In the genomic region with DNA sequence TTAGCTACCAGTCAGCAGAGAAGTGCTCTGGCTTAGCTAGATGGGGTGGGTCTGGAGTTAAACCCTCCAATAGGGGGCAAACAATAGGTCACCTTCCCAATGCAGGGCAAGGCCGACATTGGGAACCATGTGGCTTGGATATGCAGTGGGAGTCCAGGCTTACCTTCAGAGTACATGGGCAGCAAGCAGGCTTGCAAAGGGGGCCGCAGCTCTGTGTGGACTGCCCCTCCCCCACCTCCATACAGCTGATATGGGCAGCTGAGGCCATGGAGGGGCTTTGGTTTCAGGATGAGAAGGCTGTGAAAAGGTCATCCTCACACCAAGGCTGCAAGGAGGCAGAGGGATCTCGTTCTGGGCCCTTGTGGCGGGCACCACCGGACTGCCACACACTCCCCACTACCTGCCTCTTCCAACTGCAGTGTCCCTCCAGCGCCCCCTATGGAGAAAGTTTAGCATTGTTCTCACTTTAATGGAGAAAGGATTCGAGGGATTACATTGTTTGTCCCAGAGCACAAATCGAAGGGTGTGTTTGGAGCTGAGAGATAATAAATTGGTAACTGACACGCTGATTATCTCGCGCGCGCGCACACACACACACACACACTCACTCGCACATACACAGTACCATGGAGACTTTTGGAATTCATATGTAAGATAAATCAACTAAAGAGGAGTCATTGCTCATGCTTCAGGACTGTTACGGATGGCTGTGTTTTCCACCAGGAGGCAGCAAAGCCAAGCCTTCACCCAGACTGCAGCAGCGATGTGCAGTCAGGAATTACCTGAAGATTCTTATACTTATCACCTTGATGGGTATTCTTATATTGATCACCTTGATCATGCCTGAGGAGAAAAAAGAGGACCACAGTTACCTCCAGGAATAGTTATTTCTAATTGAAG, we compare ENCODE assay signal across 11 cellular contexts. TPM values are rescaled to one million over a fixed set of nuclear protein-coding genes. Genes with fewer than 3 reads are reported as not detected.
DNase-seq lines count a peak whose midpoint lies in the region; ATAC-seq, FAIRE-seq and TF ChIP-seq lines count a peak whose summit lies in the region.
"Had no signal": no experiment of that assay in that cellular context is flagged by ENCODE, and none has a peak within 500 bp of the region (broad histone marks: within the 10 kb centered on the region; RNA-seq: fewer than 3 reads in every experiment).

No MANE protein-coding gene starts in this region.

- H3K79me2 ChIP-seq in MM.1S (ENCODE audit: low read length) = no peaks in the 10 kb centered on the region

- no peaks in the 10 kb centered on the region for H3K9me2 ChIP-seq in MM.1S (replicated peaks; ENCODE audit: insufficient read depth, low read length)

- H3K36me3 Mint-ChIP-seq in natural killer cell = no peaks in the 10 kb centered on the region

- peaks cover 8 to 19% of the 10 kb centered on the region in 2 donors for H3K27me3 Mint-ChIP-seq in natural killer cell (ENCODE audit: low read depth in 2 of 2)

- H3K9me3 ChIP-seq in MM.1S (replicated peaks; ENCODE audit: insufficient read depth, low read length) = no peaks in the 10 kb centered on the region
- H3K9me3 ChIP-seq: mucosa of descending colon, uterus had no signal

- H3K4me2 ChIP-seq in MM.1S (ENCODE audit: low read depth, low read length) = peak overlapping the region; percentile 61

- no peak for ATAC-seq in natural killer cell
- ATAC-seq: mucosa of descending colon had no signal

- no peaks in the 10 kb centered on the region for H3K36me3 ChIP-seq in MM.1S (replicated peaks; ENCODE audit: insufficient read depth, low read length)
- H3K36me3 ChIP-seq in bronchial epithelial cell (ENCODE audit: control insufficient read depth, insufficient read depth, low read length) = no peaks in the 10 kb centered on the region
- H3K36me3 ChIP-seq: uterus had no signal

- H3K4me3 ChIP-seq in MM.1S (ENCODE audit: low read length) (peak overlapping the region; percentile 16; the same call in 1 of the 2 replicates), bronchial epithelial cell (ENCODE audit: low read depth, low read length) (no peak overlapping the region)
- H3K4me3 ChIP-seq: mucosa of descending colon, uterus had no signal

- no peak overlapping the region for H3K9ac ChIP-seq in MM.1S (ENCODE audit: low read length)

- H2AFZ ChIP-seq in MM.1S (ENCODE audit: low read length) = peak overlapping the region; percentile 78

- intact Hi-C loops in natural killer cell (cut with micrococcal nuclease) = loop anchor here (1.0 kb wide), 1 partner anchor 55 kb away; no protein-coding TSS in a partner anchor

- H3K27me3 ChIP-seq in MM.1S (replicated peaks; ENCODE audit: insufficient read depth, low read length) (no peaks in the 10 kb centered on the region), bronchial epithelial cell (ENCODE audit: control insufficient read depth, insufficient read depth, low read length) (no peaks in the 10 kb centered on the region)
- H3K27me3 ChIP-seq: uterus had no signal

- no peaks in the 10 kb centered on the region for H3K4me1 Mint-ChIP-seq in natural killer cell

- H3K27ac Mint-ChIP-seq in natural killer cell = no peak overlapping the region

- peaks cover 12% of the 10 kb centered on the region for H3K4me1 ChIP-seq in MM.1S (ENCODE audit: low read length)
- H3K4me1 ChIP-seq: uterus had no signal

- H3K27ac ChIP-seq in MM.1S (ENCODE audit: low read length) = no peak overlapping the region
- H3K27ac ChIP-seq: uterus had no signal

- DNase-seq in NCI-H2171 treated with DMSO at 0.1 percent for 48 hours (lab: John Stamatoyannopoulos, UW) = peak; percentile 9
- no peak for DNase-seq in NCI-H2171 (lab: John Stamatoyannopoulos, UW)
- DNase-seq in MM.1S = peak; percentile 74
- DNase-seq in bronchial epithelial cell (ENCODE audit: low read depth) = peak; percentile 72
- peak; percentile 3 for DNase-seq in pons (ENCODE audit: low spot score)
- no peak for DNase-seq in superior temporal gyrus (ENCODE audit: extremely low spot score)
- no peak for DNase-seq in midbrain (lab: John Stamatoyannopoulos, UW)
- no peak for DNase-seq in natural killer cell
- DNase-seq: activated CD4-positive, alpha-beta T cell treated with anti-CD3 and anti-CD28 coated beads for 1 hour; uterus had no signal

- no peak for FAIRE-seq in bronchial epithelial cell (lab: Jason Lieb, UNC)

- peak; percentile 83 for TF ChIP-seq CTCF in MM.1S (IDR thresholded peaks at IDR 0.05; ENCODE audit: low read length)
- peak; percentile 72 for TF ChIP-seq CTCF in bronchial epithelial cell (IDR thresholded peaks at IDR 0.05; ENCODE audit: insufficient read depth, low read length, severe bottlenecking)
- TF ChIP-seq CTCF in natural killer cell (IDR thresholded peaks at IDR 0.05) = no peak

- H4K20me1 ChIP-seq in MM.1S (ENCODE audit: insufficient read depth, low read length) = no peaks in the 10 kb centered on the region

- no peak overlapping the region for H3K4me3 Mint-ChIP-seq in natural killer cell

- H3F3A ChIP-seq in MM.1S (ENCODE audit: insufficient read depth, low read length) = no peaks in the 10 kb centered on the region

- H3K9me3 Mint-ChIP-seq in natural killer cell = no peaks in the 10 kb centered on the region

RNA-seq across cellular contexts. Expression of a gene that starts 7.0 kb away (rescaled TPM):
- total RNA-seq in bronchial epithelial cell (not detected in 2 replicates), natural killer cell (not detected)
- total RNA-seq: mucosa of descending colon, uterus had no signal

RNA-seq across cellular contexts. Expression of a gene that starts 11.3 kb away (rescaled TPM):
- not detected in 2 replicates for total RNA-seq in bronchial epithelial cell
- total RNA-seq in natural killer cell = not detected
- total RNA-seq: mucosa of descending colon, uterus had no signal

RNA-seq across cellular contexts. Expression of a gene that starts 28.4 kb away (rescaled TPM):
- total RNA-seq in bronchial epithelial cell = not detected in 2 replicates
- not detected for total RNA-seq in natural killer cell
- total RNA-seq: mucosa of descending colon, uterus had no signal

RNA-seq across cellular contexts. Expression of a gene that starts 37.3 kb away (rescaled TPM):
- total RNA-seq in bronchial epithelial cell (1.6 and 14.6 TPM in 2 replicates), natural killer cell (not detected)
- total RNA-seq: mucosa of descending colon, uterus had no signal

RNA-seq across cellular contexts. Expression of a gene that starts 43.8 kb away (rescaled TPM):
- total RNA-seq in bronchial epithelial cell (not detected in 2 replicates), natural killer cell (not detected)
- total RNA-seq: mucosa of descending colon, uterus had no signal

Comparison
In these comparisons a context has a peak if more than half of its experiments do, and no peak if none do; other contexts are left out.
1. DNase-seq: peak in NCI-H2171 treated with DMSO at 0.1 percent for 48 hours (single experiment), MM.1S (single experiment), bronchial epithelial cell (single experiment) and pons (single experiment); none in NCI-H2171 (single experiment), superior temporal gyrus (single experiment), midbrain (single experiment) and natural killer cell (single experiment).